ENCODE assay signal across 11 cellular contexts in genomic region chr5:136802382-136802781, GRCh38.
DNase-seq lines count a peak whose midpoint lies in the region; ATAC-seq and TF ChIP-seq lines count a peak whose summit lies in the region.
"Had no signal": no experiment of that assay in that cellular context is flagged by ENCODE, and none has a peak within 500 bp of the region (broad histone marks: within the 10 kb centered on the region; RNA-seq: fewer than 3 reads in every experiment).

No MANE protein-coding gene starts in this region.

- peak; percentile 73 for TF ChIP-seq RAD21 in SK-N-SH (IDR thresholded peaks at IDR 0.05; ENCODE audit: low read length)

- H3K9me3 ChIP-seq in SK-N-SH: no peaks in the 10 kb centered on the region
- H3K9me3 ChIP-seq in OCI-LY1 (ENCODE audit: low read length): no peaks in the 10 kb centered on the region
- H3K9me3 ChIP-seq in thyroid gland: no peaks in the 10 kb centered on the region
- H3K9me3 ChIP-seq: BLaER1 had no signal

- no peak for TF ChIP-seq POLR2A in thyroid gland (IDR thresholded peaks at IDR 0.05)

- no peaks in the 10 kb centered on the region for H3K27me3 ChIP-seq in SK-N-SH (ENCODE audit: insufficient read depth)
- no peaks in the 10 kb centered on the region for H3K27me3 ChIP-seq in OCI-LY1 (ENCODE audit: insufficient read depth, low read length)
- no peaks in the 10 kb centered on the region for H3K27me3 ChIP-seq in thyroid gland
- H3K27me3 ChIP-seq: BLaER1 had no signal

- H3K4me3 ChIP-seq in SK-N-SH (ENCODE audit: low read depth in 2 of 2, low read length in 1 of 2) (no peak overlapping the region), OCI-LY1 (ENCODE audit: low read depth, low read length, poor library complexity, severe bottlenecking) (no peak overlapping the region), fibroblast of villous mesenchyme (ENCODE audit: low read depth, low read length) (no peak overlapping the region), thyroid gland (replicated peaks in 1 of 3) (no peak overlapping the region)
- H3K4me3 ChIP-seq: BLaER1 had no signal

- peaks cover 0 to 3% of the 10 kb centered on the region in 2 donors for H3K9me3 Mint-ChIP-seq in activated T-cell treated with anti-CD3 and anti-CD28 coated beads, Interleukin-2, amount 50 U/mL, for 72 hours

- H3K4me3 Mint-ChIP-seq in activated T-cell treated with anti-CD3 and anti-CD28 coated beads, Interleukin-2, amount 50 U/mL, for 72 hours: no peak overlapping the region
- H3K4me3 Mint-ChIP-seq: IgD-negative memory B cell had no signal

- CTCF ChIA-PET in SK-N-SH (lab: Yijun Ruan, JAX): interaction anchor here (0.7 to 2.2 kb wide), 14 partner anchors 30 to 940 kb away, joined by 3 to 7 read pairs (median 3); partner anchors contain the start of gene SPOCK1

- DNase-seq in SK-N-SH (peak; percentile 14), fibroblast of villous mesenchyme (ENCODE audit: low read depth) (peak; percentile 22), thyroid gland (peak; percentile 19 to 42), activated gamma-delta T cell (lab: John Stamatoyannopoulos, UW) (no peak)
- no peak for DNase-seq in activated T-cell treated with anti-CD3 and anti-CD28 coated beads, Interleukin-2, amount 50 U/mL, for 72 hours
- DNase-seq: activated CD4-positive, alpha-beta T cell treated with anti-CD3 and anti-CD28 coated beads, Interleukin-2, amount 50 U/mL, for 4 hours had no signal

- H3K79me2 ChIP-seq in SK-N-SH (ENCODE audit: insufficient read depth): no peaks in the 10 kb centered on the region
- H3K79me2 ChIP-seq in OCI-LY1 (ENCODE audit: insufficient read depth, low read length): no peaks in the 10 kb centered on the region

- no peaks in the 10 kb centered on the region for H3K36me3 ChIP-seq in SK-N-SH (replicated peaks in 1 of 2; ENCODE audit: control insufficient read depth in 1 of 2, insufficient read depth in 2 of 2, low read length in 1 of 2)
- H3K36me3 ChIP-seq in OCI-LY1 (ENCODE audit: insufficient read depth, low read length): no peaks in the 10 kb centered on the region
- H3K36me3 ChIP-seq in thyroid gland: no peaks in the 10 kb centered on the region
- H3K36me3 ChIP-seq: BLaER1 had no signal

- no peaks in the 10 kb centered on the region for H3F3A ChIP-seq in SK-N-SH (replicated peaks; ENCODE audit: insufficient read depth)
- H3F3A ChIP-seq in OCI-LY1 (ENCODE audit: insufficient read depth, low read length): no peaks in the 10 kb centered on the region

- TF ChIP-seq EP300 in SK-N-SH (IDR thresholded peaks at IDR 0.05; ENCODE audit: borderline replicate concordance in 1 of 2, low read depth in 1 of 2, low read length in 1 of 2): no peak

- H3K9me2 ChIP-seq in SK-N-SH (no peaks in the 10 kb centered on the region), OCI-LY1 (ENCODE audit: low read depth, low read length) (no peaks in the 10 kb centered on the region)

- no peaks in the 10 kb centered on the region for H3K27me3 Mint-ChIP-seq in activated T-cell treated with anti-CD3 and anti-CD28 coated beads, Interleukin-2, amount 50 U/mL, for 72 hours (ENCODE audit: low read depth)
- H3K27me3 Mint-ChIP-seq: IgD-negative memory B cell had no signal

- no peaks in the 10 kb centered on the region for H3K4me1 Mint-ChIP-seq in activated T-cell treated with anti-CD3 and anti-CD28 coated beads, Interleukin-2, amount 50 U/mL, for 72 hours (ENCODE audit: low read depth)
- H3K4me1 Mint-ChIP-seq: IgD-negative memory B cell had no signal

- 83% methylated on average over 2 of the region's 2 CpGs for WGBS in SK-N-SH (ENCODE audit: low lambda C conversion rate)
- 47 to 54% methylated on average over 2 of the region's 2 CpGs for WGBS in thyroid gland, 2 donors

- H4K20me1 ChIP-seq in SK-N-SH (ENCODE audit: insufficient read depth): no peaks in the 10 kb centered on the region
- no peaks in the 10 kb centered on the region for H4K20me1 ChIP-seq in OCI-LY1 (ENCODE audit: insufficient read depth, low read length)
- H4K20me1 ChIP-seq: BLaER1 had no signal

- no peaks in the 10 kb centered on the region for H3K36me3 Mint-ChIP-seq in activated T-cell treated with anti-CD3 and anti-CD28 coated beads, Interleukin-2, amount 50 U/mL, for 72 hours (ENCODE audit: insufficient read depth in 2 of 2)
- H3K36me3 Mint-ChIP-seq: IgD-negative memory B cell had no signal

- intact Hi-C loops in thyroid gland (cut with DNase I): no loop called here

- H2AFZ ChIP-seq in SK-N-SH (ENCODE audit: low read depth) (no peak overlapping the region), OCI-LY1 (ENCODE audit: low read length) (0 out of 2 replicates have a peak overlapping the region, but pooled peaks have one; percentile 74)

- H3K9ac ChIP-seq in SK-N-SH (no peak overlapping the region), OCI-LY1 (ENCODE audit: low read length) (peak overlapping the region; percentile 5; the same call in 1 of the 2 replicates)
- H3K9ac ChIP-seq: BLaER1 had no signal

- POLR2A ChIA-PET in SK-N-SH (lab: Yijun Ruan, JAX): no interaction called here

- H3K4me2 ChIP-seq in SK-N-SH: no peak overlapping the region
- no peak overlapping the region for H3K4me2 ChIP-seq in OCI-LY1 (ENCODE audit: low read length)
- H3K4me2 ChIP-seq: BLaER1 had no signal

- H3K27ac Mint-ChIP-seq in activated T-cell treated with anti-CD3 and anti-CD28 coated beads, Interleukin-2, amount 50 U/mL, for 72 hours: no peak overlapping the region
- H3K27ac Mint-ChIP-seq: IgD-negative memory B cell had no signal

- TF ChIP-seq CTCF in SK-N-SH (IDR thresholded peaks at IDR 0.05) (peak; percentile 64), OCI-LY1 (IDR thresholded peaks at IDR 0.05; ENCODE audit: low read length) (peak; percentile 64), fibroblast of villous mesenchyme (IDR thresholded peaks at IDR 0.05; ENCODE audit: insufficient read depth, low read depth, low read length) (no peak), thyroid gland (IDR thresholded peaks at IDR 0.05) (peak in 5 of 6 experiments; percentile 8 to 49 (median 36))

- no peaks in the 10 kb centered on the region for H3K4me1 ChIP-seq in SK-N-SH (ENCODE audit: control insufficient read depth in 1 of 2, insufficient read depth in 2 of 2, low read depth in 1 of 2, low read length in 1 of 2)
- peaks cover 11% of the 10 kb centered on the region for H3K4me1 ChIP-seq in OCI-LY1 (ENCODE audit: insufficient read depth, low read length, severe bottlenecking)
- H3K4me1 ChIP-seq in thyroid gland: no peaks in the 10 kb centered on the region
- H3K4me1 ChIP-seq: BLaER1 had no signal

- H3K27ac ChIP-seq in SK-N-SH (ENCODE audit: low read depth in 2 of 2, low read length in 1 of 2): no peak overlapping the region
- no peak overlapping the region for H3K27ac ChIP-seq in OCI-LY1 (ENCODE audit: low read depth, low read length, poor library complexity, severe bottlenecking)
- no peak overlapping the region for H3K27ac ChIP-seq in thyroid gland
- H3K27ac ChIP-seq: BLaER1 had no signal

- ATAC-seq in SK-N-SH treated with all-trans-retinoic acid at 6 μM for 48 hours (no peak; the same call in 2 of the 3 replicates), GM18873 (IDR thresholded peaks at IDR 0.05; ENCODE audit: low FRiP score, unreplicated experiment) (no peak)
- no peak for ATAC-seq in activated T-cell treated with anti-CD3 and anti-CD28 coated beads, Interleukin-2, amount 50 U/mL, for 72 hours (replicated peaks in 1 of 2)

TF ChIP-seq in SK-N-SH, 30 proteins besides CTCF, POLR2A, EP300 and RAD21:
- TF ChIP-seq SMC3 (IDR thresholded peaks at IDR 0.05; ENCODE audit: low read depth, low read length) (peak; percentile 48), USF1 (IDR thresholded peaks at IDR 0.05; ENCODE audit: borderline replicate concordance, low read depth) (no peak), JUND (IDR thresholded peaks at IDR 0.05) (no peak)

TF ChIP-seq in SK-N-SH treated with all-trans-retinoic acid at 6 μM for 48 hours, 23 proteins besides CTCF, POLR2A, EP300 and RAD21 (continues in another document):
- no peak for TF ChIP-seq ZNF8 (CRISPR knock-in tag; IDR thresholded peaks at IDR 0.05)
- no peak for TF ChIP-seq ZFP30 (CRISPR knock-in tag; IDR thresholded peaks at IDR 0.05)
- no peak for TF ChIP-seq OSR1 (CRISPR knock-in tag; IDR thresholded peaks at IDR 0.05)
- no peak for TF ChIP-seq CREB5 (CRISPR knock-in tag; IDR thresholded peaks at IDR 0.05; ENCODE audit: low read depth)
- no peak for TF ChIP-seq POU6F1 (CRISPR knock-in tag; IDR thresholded peaks at IDR 0.05; ENCODE audit: borderline replicate concordance, low read depth)

Comparison
In these comparisons a context has a peak if more than half of its experiments do, and no peak if none do; other contexts are left out.
1. DNase-seq: peak in SK-N-SH (single experiment), fibroblast of villous mesenchyme (single experiment) and thyroid gland (2 of 2); none in activated T-cell treated with anti-CD3 and anti-CD28 coated beads, Interleukin-2, amount 50 U/mL, for 72 hours (0 of 2) and activated gamma-delta T cell (single experiment).